ENCODE assay signal across 9 cellular contexts in genomic region chr5:173689713-173690360, GRCh38.
DNase-seq lines count a peak whose midpoint lies in the region; ATAC-seq and TF ChIP-seq lines count a peak whose summit lies in the region.
"Had no signal": no experiment of that assay in that cellular context is flagged by ENCODE, and none has a peak within 500 bp of the region (broad histone marks: within the 10 kb centered on the region; RNA-seq: fewer than 3 reads in every experiment).

No MANE protein-coding gene starts in this region.

- ATAC-seq in HG03354 (IDR thresholded peaks at IDR 0.05; ENCODE audit: poor library complexity, severe bottlenecking, unreplicated experiment) (peak; percentile 77), sciatic nerve (peak; percentile 61), HG03342 (IDR thresholded peaks at IDR 0.05; ENCODE audit: unreplicated experiment) (no peak), GM18858 (IDR thresholded peaks at IDR 0.05; ENCODE audit: unreplicated experiment) (no peak)

- DNase-seq in erythroblast (lab: John Stamatoyannopoulos, UW): peak; percentile 73 to 83
- DNase-seq in sciatic nerve (ENCODE audit: low spot score): no peak
- no peak for DNase-seq in mesenteric fat pad (ENCODE audit: low spot score)
- DNase-seq in GF-D8 (lab: John Stamatoyannopoulos, UW): no peak
- DNase-seq: activated CD4-positive, CD25-positive, alpha-beta regulatory T cell had no signal

- intact Hi-C loops in sciatic nerve (cut with DNase I): no loop called here

- in situ Hi-C loops in GM18951 (cut with MboI; ENCODE audit: low sequenced_read_pairs, unreplicated experiment): no loop called here

- TF ChIP-seq POLR2A in GM18951 (IDR thresholded peaks at IDR 0.05; ENCODE audit: extremely low read depth, insufficient read depth, insufficient read length) (peak; percentile 28), erythroblast (IDR thresholded peaks at IDR 0.05; ENCODE audit: low read length) (peak; percentile 47)

Comparison
In these comparisons a context has a peak if more than half of its experiments do, and no peak if none do; other contexts are left out.
1. ATAC-seq: peak in HG03354 (single experiment) and sciatic nerve (single experiment); none in HG03342 (single experiment) and GM18858 (single experiment).
2. DNase-seq: peak in erythroblast (2 of 2); none in sciatic nerve (single experiment), mesenteric fat pad (single experiment) and GF-D8 (single experiment).